In the genomic region with DNA sequence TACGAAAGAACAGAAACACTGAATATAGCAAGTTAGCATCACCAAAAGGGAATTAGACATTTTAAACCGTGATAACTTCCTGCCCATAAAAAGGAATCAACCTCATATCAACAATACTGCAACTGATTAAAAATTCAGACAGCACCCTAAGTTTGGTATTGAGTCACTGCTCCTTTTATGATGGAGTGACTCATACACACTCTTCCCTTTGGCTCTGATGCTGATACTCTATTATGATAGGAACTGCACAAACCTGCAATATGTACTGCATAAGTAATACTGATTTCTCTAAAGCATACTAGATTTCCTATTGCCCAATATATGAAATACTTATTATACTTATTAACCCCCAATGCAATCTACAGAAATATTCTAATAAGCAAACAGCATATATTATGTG, we compare ENCODE assay signal across 14 cellular contexts.
DNase-seq lines count a peak whose midpoint lies in the region; ATAC-seq, FAIRE-seq and TF ChIP-seq lines count a peak whose summit lies in the region.
"Had no signal": no experiment of that assay in that cellular context is flagged by ENCODE, and none has a peak within 500 bp of the region (broad histone marks: within the 10 kb centered on the region; RNA-seq: fewer than 3 reads in every experiment).

No MANE protein-coding gene starts in this region.

- no TSS peak for BruUV-seq in K562 (replicated peaks; lab: Mats Ljungman, UMichigan)

- TF ChIP-seq POLR2A in K562 (conservative IDR thresholded peaks at IDR 0.05) = no peak

- CTCF ChIA-PET in K562 (lab: Yijun Ruan, JAX; ENCODE audit: low intra/inter-chr PET ratio) = no interaction called here

- H3K4me3 ChIP-seq in K562 (no peak overlapping the region), left lung (no peak overlapping the region), right atrium auricular region (no peak overlapping the region)
- H3K4me3 ChIP-seq: lower lobe of right lung, right lobe of liver had no signal

- no peaks in the 10 kb centered on the region for H3K9me1 ChIP-seq in K562 (ENCODE audit: control insufficient read depth, insufficient read depth, low read length)

- H3K79me2 ChIP-seq in K562 (ENCODE audit: control insufficient read depth, insufficient read depth, low read length) = no peaks in the 10 kb centered on the region

- intact Hi-C loops in K562 (cut with micrococcal nuclease) = no loop called here
- intact Hi-C loops in left lung (cut with DNase I) = no loop called here

- in situ Hi-C loops in K562 (cut with MboI) = no loop called here

- H3K4me2 ChIP-seq in K562 (ENCODE audit: insufficient read depth, low read length) = no peak overlapping the region

- H3K27me3 ChIP-seq in K562 (ENCODE audit: control insufficient read depth in 2 of 2, insufficient read depth in 2 of 2, low read length in 2 of 2) (no peaks in the 10 kb centered on the region), left lung (no peaks in the 10 kb centered on the region), right atrium auricular region (no peaks in the 10 kb centered on the region)
- H3K27me3 ChIP-seq: right lobe of liver had no signal

- TF ChIP-seq EP300 in K562 (IDR thresholded peaks at IDR 0.05; ENCODE audit: low read length) = no peak

- 31% methylated on average over 2 of the region's 2 CpGs for WGBS in K562 (ENCODE audit: insufficient coverage, low coverage, missing lambda C conversion rate)

- DNase-seq in Ammon's horn (ENCODE audit: low spot score) = peak; percentile 43
- no peak for DNase-seq in K562 (ENCODE audit: extremely low read depth in 1 of 4, low spot score in 3 of 4)
- DNase-seq in left lung = no peak
- DNase-seq in right atrium auricular region (ENCODE audit: low spot score) = no peak
- DNase-seq: activated gamma-delta T cell, Caco-2, lower lobe of right lung, right lobe of liver had no signal

- H3K27ac ChIP-seq in K562 (ENCODE audit: extremely low read depth, low read depth, low read length) = no peak overlapping the region
- no peak overlapping the region for H3K27ac ChIP-seq in left lung
- no peak overlapping the region for H3K27ac ChIP-seq in right atrium auricular region
- H3K27ac ChIP-seq: right lobe of liver had no signal

- no peak for TF ChIP-seq CTCF in K562 (IDR thresholded peaks at IDR 0.05 in 2 of 3, conservative IDR thresholded peaks at IDR 0.05 in 1 of 3; ENCODE audit: insufficient read depth in 2 of 3, low read depth in 1 of 3, low read length in 3 of 3)
- TF ChIP-seq CTCF in left lung (IDR thresholded peaks at IDR 0.05) = no peak
- TF ChIP-seq CTCF in right atrium auricular region (IDR thresholded peaks at IDR 0.05) = no peak

- no peak for FAIRE-seq in K562 (lab: Jason Lieb, UNC)
- FAIRE-seq: endometrium, TTC549 had no signal

- H3K4me1 ChIP-seq in K562 (replicated peaks in 1 of 2; ENCODE audit: control insufficient read depth in 2 of 2, insufficient read depth in 2 of 2, low read length in 2 of 2) (no peaks in the 10 kb centered on the region), left lung (peaks cover 5 to 14% of the 10 kb centered on the region in 2 donors), right atrium auricular region (peaks cover 0 to 31% of the 10 kb centered on the region in 2 donors)

- H2AFZ ChIP-seq in K562 (ENCODE audit: low read depth, low read length) = no peak overlapping the region

- H3K36me3 ChIP-seq in K562 (ENCODE audit: control insufficient read depth, insufficient read depth, low read length) (no peaks in the 10 kb centered on the region), left lung (no peaks in the 10 kb centered on the region), right atrium auricular region (peaks cover 6% of the 10 kb centered on the region)
- H3K36me3 ChIP-seq: lower lobe of right lung, right lobe of liver had no signal

- H4K20me1 ChIP-seq in K562 (replicated peaks; ENCODE audit: control insufficient read depth, insufficient read depth, low read length) = no peaks in the 10 kb centered on the region

- H3K9me3 ChIP-seq in K562 (replicated peaks; ENCODE audit: control insufficient read depth, insufficient read depth, low read depth, low read length) (no peaks in the 10 kb centered on the region), left lung (no peaks in the 10 kb centered on the region), right atrium auricular region (no peaks in the 10 kb centered on the region)
- H3K9me3 ChIP-seq: Caco-2, lower lobe of right lung, right lobe of liver had no signal

- H3K9ac ChIP-seq in K562 (ENCODE audit: insufficient read depth in 1 of 2, low read depth in 2 of 2, low read length in 2 of 2) = no peak overlapping the region

- TF ChIP-seq RAD21 in K562 (CRISPR knock-in tag; conservative IDR thresholded peaks at IDR 0.05 in 1 of 2, IDR thresholded peaks at IDR 0.05 in 1 of 2) = no peak

- POLR2A ChIA-PET in K562 (lab: Yijun Ruan, JAX) = no interaction called here

- peak; percentile 54 for ATAC-seq in HG03175 (IDR thresholded peaks at IDR 0.05; ENCODE audit: unreplicated experiment)
- ATAC-seq in K562 = no peak
- ATAC-seq in left lung = peak; percentile 62
- no peak for ATAC-seq in HG03439 (IDR thresholded peaks at IDR 0.05; ENCODE audit: unreplicated experiment)
- ATAC-seq in GM21526 (IDR thresholded peaks at IDR 0.05; ENCODE audit: low FRiP score, unreplicated experiment) = no peak
- no peak for ATAC-seq in GM18520 (IDR thresholded peaks at IDR 0.05; ENCODE audit: unreplicated experiment)
- ATAC-seq: lower lobe of right lung had no signal

TF ChIP-seq in K562, 482 proteins besides CTCF, POLR2A, EP300 and RAD21:
- TF ChIP-seq, protein P1, sequence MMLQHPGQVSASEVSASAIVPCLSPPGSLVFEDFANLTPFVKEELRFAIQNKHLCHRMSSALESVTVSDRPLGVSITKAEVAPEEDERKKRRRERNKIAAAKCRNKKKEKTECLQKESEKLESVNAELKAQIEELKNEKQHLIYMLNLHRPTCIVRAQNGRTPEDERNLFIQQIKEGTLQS (IDR thresholded peaks at IDR 0.05) = peak; percentile 63; the same call in 1 of the 2 replicates
- TF ChIP-seq, protein P1 (CRISPR knock-in tag; conservative IDR thresholded peaks at IDR 0.05) = no peak
- TF ChIP-seq FOSL1 (tag; conservative IDR thresholded peaks at IDR 0.05) = peak; percentile 63
- TF ChIP-seq TRIM28 (IDR thresholded peaks at IDR 0.05) = no peak
- no peak for TF ChIP-seq JUN (IDR thresholded peaks at IDR 0.05; ENCODE audit: borderline replicate concordance, low read depth, low read length)
- TF ChIP-seq JUN (CRISPR knock-in tag; IDR thresholded peaks at IDR 0.05; ENCODE audit: borderline replicate concordance) = no peak
- TF ChIP-seq ZC3H11A (IDR thresholded peaks at IDR 0.05; ENCODE audit: low read depth, low read length) = no peak
- TF ChIP-seq CEBPG (CRISPR knock-in tag; IDR thresholded peaks at IDR 0.05) = no peak
- peak in 1 of 2 experiments; percentile 60; a peak in 2 of 4 replicates for TF ChIP-seq CEBPG (tag; conservative IDR thresholded peaks at IDR 0.05 in 1 of 2, IDR thresholded peaks at IDR 0.05 in 1 of 2)

Comparison
In these comparisons a context has a peak if more than half of its experiments do, and no peak if none do; other contexts are left out.
1. ATAC-seq: peak in HG03175 (single experiment) and left lung (single experiment); none in K562 (single experiment), HG03439 (single experiment), GM21526 (single experiment) and GM18520 (single experiment).